Comparison of ENCODE assay signal across 1 cellular context in genomic region chr7:76679174-76679573, GRCh38.
A peak's percentile ranks its signal among the peaks of the same experiment; 100 is the strongest.
TF ChIP-seq lines count a peak whose summit lies in the region.

No MANE protein-coding gene starts in this region.

TF ChIP-seq in HepG2, 621 proteins besides CTCF, POLR2A, EP300 and RAD21 (continued from another document):
- TF ChIP-seq, protein P1, sequence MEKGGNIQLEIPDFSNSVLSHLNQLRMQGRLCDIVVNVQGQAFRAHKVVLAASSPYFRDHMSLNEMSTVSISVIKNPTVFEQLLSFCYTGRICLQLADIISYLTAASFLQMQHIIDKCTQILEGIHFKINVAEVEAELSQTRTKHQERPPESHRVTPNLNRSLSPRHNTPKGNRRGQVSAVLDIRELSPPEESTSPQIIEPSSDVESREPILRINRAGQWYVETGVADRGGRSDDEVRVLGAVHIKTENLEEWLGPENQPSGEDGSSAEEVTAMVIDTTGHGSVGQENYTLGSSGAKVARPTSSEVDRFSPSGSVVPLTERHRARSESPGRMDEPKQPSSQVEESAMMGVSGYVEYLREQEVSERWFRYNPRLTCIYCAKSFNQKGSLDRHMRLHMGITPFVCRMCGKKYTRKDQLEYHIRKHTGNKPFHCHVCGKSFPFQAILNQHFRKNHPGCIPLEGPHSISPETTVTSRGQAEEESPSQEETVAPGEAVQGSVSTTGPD (CRISPR knock-in tag; IDR thresholded peaks at IDR 0.05) = peak; percentile 89
